ENCODE assay signal across 1 cellular context in the genomic region with DNA sequence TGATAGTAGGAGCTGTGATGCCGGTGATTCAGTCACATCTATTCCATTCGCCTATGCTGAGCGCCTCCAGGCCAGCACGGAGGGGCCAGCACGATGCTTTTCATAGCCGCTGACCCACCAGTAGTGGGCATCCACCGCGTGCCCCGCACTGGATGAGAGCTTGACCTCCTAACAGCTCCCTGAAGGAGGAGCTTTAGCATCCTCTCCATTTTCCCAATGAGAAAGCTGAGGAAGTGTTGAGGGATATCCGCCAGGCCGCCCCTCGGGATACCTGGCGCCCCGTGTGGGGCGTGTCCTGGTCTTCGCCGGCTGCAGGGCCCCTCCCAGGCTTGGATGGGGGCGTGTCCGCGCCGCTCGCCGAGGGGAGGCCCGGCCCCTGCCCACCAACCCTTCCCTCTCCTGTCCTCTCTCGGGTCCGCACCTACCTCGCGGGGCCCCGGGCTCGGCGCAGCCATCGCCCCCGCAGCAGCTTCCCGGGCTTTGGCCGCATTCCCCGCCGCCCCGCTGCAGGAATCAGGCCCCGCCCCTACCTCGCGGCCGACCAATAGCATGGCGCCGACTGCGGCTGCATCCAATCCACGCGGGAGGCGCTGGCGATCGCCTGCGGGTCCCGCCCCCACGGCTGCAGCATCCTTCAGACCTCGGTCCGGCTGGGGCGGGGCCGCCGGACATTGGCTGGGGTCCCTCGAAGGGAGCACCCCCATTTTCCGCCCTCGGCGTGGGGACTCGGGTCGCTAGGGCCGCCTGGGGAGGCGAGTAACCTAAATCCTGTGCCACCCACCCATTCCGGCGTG.
A peak's percentile ranks its signal among the peaks of the same experiment; 100 is the strongest.
TF ChIP-seq lines count a peak whose summit lies in the region.

A gene with protein sequence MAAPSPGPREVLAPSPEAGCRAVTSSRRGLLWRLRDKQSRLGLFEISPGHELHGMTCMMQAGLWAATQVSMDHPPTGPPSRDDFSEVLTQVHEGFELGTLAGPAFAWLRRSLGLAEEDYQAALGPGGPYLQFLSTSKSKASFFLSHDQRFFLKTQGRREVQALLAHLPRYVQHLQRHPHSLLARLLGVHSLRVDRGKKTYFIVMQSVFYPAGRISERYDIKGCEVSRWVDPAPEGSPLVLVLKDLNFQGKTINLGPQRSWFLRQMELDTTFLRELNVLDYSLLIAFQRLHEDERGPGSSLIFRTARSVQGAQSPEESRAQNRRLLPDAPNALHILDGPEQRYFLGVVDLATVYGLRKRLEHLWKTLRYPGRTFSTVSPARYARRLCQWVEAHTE (minus strand): TSS at position 480 of the 794 bp plus-strand sequence. CDS start 25 bp downstream, at position 455.

TF ChIP-seq in K562, 482 proteins besides CTCF, POLR2A, EP300 and RAD21 (continued from another document and continues in another):
- TF ChIP-seq, protein P1, sequence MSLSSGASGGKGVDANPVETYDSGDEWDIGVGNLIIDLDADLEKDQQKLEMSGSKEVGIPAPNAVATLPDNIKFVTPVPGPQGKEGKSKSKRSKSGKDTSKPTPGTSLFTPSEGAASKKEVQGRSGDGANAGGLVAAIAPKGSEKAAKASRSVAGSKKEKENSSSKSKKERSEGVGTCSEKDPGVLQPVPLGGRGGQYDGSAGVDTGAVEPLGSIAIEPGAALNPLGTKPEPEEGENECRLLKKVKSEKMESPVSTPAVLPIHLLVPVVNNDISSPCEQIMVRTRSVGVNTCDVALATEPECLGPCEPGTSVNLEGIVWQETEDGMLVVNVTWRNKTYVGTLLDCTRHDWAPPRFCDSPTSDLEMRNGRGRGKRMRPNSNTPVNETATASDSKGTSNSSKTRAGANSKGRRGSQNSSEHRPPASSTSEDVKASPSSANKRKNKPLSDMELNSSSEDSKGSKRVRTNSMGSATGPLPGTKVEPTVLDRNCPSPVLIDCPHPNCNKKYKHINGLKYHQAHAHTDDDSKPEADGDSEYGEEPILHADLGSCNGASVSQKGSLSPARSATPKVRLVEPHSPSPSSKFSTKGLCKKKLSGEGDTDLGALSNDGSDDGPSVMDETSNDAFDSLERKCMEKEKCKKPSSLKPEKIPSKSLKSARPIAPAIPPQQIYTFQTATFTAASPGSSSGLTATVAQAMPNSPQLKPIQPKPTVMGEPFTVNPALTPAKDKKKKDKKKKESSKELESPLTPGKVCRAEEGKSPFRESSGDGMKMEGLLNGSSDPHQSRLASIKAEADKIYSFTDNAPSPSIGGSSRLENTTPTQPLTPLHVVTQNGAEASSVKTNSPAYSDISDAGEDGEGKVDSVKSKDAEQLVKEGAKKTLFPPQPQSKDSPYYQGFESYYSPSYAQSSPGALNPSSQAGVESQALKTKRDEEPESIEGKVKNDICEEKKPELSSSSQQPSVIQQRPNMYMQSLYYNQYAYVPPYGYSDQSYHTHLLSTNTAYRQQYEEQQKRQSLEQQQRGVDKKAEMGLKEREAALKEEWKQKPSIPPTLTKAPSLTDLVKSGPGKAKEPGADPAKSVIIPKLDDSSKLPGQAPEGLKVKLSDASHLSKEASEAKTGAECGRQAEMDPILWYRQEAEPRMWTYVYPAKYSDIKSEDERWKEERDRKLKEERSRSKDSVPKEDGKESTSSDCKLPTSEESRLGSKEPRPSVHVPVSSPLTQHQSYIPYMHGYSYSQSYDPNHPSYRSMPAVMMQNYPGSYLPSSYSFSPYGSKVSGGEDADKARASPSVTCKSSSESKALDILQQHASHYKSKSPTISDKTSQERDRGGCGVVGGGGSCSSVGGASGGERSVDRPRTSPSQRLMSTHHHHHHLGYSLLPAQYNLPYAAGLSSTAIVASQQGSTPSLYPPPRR (CRISPR knock-in tag; IDR thresholded peaks at IDR 0.05; ENCODE audit: borderline replicate concordance) = no peak
- TF ChIP-seq TAL1 (IDR thresholded peaks at IDR 0.05) (no peak), NBN (IDR thresholded peaks at IDR 0.05; ENCODE audit: low read depth) (no peak), PCBP2 (IDR thresholded peaks at IDR 0.05; ENCODE audit: low read depth, low read length, poor library complexity, severe bottlenecking) (no peak), TEAD2 (tag; IDR thresholded peaks at IDR 0.05) (no peak), ZNF197 (CRISPR knock-in tag; IDR thresholded peaks at IDR 0.05; ENCODE audit: low read depth) (no peak), SOX6 (IDR thresholded peaks at IDR 0.05) (no peak), MIER1 (IDR thresholded peaks at IDR 0.05; ENCODE audit: low read depth) (no peak), SUPT5H (IDR thresholded peaks at IDR 0.05) (peak; percentile 70), DMBX1 (CRISPR knock-in tag; IDR thresholded peaks at IDR 0.05; ENCODE audit: borderline replicate concordance) (no peak), THRAP3 (IDR thresholded peaks at IDR 0.05; ENCODE audit: borderline replicate concordance) (no peak), NFRKB (IDR thresholded peaks at IDR 0.05; ENCODE audit: low read depth) (no peak), NFE2 (IDR thresholded peaks at IDR 0.05; ENCODE audit: low read depth) (no peak), CXXC5 (CRISPR knock-in tag; IDR thresholded peaks at IDR 0.05) (peak; percentile 61; the same call in 1 of the 2 replicates), L3MBTL2 (IDR thresholded peaks at IDR 0.05) (peak; percentile 61; the same call in 1 of the 2 replicates), MCM5 (IDR thresholded peaks at IDR 0.05; ENCODE audit: low read depth) (no peak), ZNF165 (CRISPR knock-in tag; IDR thresholded peaks at IDR 0.05; ENCODE audit: borderline replicate concordance) (no peak)
- TF ChIP-seq, protein P2, sequence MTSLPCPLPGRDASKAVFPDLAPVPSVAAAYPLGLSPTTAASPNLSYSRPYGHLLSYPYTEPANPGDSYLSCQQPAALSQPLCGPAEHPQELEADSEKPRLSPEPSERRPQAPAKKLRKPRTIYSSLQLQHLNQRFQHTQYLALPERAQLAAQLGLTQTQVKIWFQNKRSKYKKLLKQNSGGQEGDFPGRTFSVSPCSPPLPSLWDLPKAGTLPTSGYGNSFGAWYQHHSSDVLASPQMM (CRISPR knock-in tag; IDR thresholded peaks at IDR 0.05) = no peak
- TF ChIP-seq, protein P3, sequence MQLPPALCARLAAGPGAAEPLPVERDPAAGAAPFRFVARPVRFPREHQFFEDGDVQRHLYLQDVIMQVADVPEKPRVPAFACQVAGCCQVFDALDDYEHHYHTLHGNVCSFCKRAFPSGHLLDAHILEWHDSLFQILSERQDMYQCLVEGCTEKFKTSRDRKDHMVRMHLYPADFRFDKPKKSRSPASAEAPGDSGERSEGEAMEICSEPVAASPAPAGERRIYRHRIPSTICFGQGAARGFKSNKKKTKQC (CRISPR knock-in tag; IDR thresholded peaks at IDR 0.05) = no peak; the same call in 1 of the 2 replicates
- TF ChIP-seq, protein P4, sequence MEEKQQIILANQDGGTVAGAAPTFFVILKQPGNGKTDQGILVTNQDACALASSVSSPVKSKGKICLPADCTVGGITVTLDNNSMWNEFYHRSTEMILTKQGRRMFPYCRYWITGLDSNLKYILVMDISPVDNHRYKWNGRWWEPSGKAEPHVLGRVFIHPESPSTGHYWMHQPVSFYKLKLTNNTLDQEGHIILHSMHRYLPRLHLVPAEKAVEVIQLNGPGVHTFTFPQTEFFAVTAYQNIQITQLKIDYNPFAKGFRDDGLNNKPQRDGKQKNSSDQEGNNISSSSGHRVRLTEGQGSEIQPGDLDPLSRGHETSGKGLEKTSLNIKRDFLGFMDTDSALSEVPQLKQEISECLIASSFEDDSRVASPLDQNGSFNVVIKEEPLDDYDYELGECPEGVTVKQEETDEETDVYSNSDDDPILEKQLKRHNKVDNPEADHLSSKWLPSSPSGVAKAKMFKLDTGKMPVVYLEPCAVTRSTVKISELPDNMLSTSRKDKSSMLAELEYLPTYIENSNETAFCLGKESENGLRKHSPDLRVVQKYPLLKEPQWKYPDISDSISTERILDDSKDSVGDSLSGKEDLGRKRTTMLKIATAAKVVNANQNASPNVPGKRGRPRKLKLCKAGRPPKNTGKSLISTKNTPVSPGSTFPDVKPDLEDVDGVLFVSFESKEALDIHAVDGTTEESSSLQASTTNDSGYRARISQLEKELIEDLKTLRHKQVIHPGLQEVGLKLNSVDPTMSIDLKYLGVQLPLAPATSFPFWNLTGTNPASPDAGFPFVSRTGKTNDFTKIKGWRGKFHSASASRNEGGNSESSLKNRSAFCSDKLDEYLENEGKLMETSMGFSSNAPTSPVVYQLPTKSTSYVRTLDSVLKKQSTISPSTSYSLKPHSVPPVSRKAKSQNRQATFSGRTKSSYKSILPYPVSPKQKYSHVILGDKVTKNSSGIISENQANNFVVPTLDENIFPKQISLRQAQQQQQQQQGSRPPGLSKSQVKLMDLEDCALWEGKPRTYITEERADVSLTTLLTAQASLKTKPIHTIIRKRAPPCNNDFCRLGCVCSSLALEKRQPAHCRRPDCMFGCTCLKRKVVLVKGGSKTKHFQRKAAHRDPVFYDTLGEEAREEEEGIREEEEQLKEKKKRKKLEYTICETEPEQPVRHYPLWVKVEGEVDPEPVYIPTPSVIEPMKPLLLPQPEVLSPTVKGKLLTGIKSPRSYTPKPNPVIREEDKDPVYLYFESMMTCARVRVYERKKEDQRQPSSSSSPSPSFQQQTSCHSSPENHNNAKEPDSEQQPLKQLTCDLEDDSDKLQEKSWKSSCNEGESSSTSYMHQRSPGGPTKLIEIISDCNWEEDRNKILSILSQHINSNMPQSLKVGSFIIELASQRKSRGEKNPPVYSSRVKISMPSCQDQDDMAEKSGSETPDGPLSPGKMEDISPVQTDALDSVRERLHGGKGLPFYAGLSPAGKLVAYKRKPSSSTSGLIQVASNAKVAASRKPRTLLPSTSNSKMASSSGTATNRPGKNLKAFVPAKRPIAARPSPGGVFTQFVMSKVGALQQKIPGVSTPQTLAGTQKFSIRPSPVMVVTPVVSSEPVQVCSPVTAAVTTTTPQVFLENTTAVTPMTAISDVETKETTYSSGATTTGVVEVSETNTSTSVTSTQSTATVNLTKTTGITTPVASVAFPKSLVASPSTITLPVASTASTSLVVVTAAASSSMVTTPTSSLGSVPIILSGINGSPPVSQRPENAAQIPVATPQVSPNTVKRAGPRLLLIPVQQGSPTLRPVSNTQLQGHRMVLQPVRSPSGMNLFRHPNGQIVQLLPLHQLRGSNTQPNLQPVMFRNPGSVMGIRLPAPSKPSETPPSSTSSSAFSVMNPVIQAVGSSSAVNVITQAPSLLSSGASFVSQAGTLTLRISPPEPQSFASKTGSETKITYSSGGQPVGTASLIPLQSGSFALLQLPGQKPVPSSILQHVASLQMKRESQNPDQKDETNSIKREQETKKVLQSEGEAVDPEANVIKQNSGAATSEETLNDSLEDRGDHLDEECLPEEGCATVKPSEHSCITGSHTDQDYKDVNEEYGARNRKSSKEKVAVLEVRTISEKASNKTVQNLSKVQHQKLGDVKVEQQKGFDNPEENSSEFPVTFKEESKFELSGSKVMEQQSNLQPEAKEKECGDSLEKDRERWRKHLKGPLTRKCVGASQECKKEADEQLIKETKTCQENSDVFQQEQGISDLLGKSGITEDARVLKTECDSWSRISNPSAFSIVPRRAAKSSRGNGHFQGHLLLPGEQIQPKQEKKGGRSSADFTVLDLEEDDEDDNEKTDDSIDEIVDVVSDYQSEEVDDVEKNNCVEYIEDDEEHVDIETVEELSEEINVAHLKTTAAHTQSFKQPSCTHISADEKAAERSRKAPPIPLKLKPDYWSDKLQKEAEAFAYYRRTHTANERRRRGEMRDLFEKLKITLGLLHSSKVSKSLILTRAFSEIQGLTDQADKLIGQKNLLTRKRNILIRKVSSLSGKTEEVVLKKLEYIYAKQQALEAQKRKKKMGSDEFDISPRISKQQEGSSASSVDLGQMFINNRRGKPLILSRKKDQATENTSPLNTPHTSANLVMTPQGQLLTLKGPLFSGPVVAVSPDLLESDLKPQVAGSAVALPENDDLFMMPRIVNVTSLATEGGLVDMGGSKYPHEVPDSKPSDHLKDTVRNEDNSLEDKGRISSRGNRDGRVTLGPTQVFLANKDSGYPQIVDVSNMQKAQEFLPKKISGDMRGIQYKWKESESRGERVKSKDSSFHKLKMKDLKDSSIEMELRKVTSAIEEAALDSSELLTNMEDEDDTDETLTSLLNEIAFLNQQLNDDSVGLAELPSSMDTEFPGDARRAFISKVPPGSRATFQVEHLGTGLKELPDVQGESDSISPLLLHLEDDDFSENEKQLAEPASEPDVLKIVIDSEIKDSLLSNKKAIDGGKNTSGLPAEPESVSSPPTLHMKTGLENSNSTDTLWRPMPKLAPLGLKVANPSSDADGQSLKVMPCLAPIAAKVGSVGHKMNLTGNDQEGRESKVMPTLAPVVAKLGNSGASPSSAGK (IDR thresholded peaks at IDR 0.05) = no peak
- TF ChIP-seq, protein P5, sequence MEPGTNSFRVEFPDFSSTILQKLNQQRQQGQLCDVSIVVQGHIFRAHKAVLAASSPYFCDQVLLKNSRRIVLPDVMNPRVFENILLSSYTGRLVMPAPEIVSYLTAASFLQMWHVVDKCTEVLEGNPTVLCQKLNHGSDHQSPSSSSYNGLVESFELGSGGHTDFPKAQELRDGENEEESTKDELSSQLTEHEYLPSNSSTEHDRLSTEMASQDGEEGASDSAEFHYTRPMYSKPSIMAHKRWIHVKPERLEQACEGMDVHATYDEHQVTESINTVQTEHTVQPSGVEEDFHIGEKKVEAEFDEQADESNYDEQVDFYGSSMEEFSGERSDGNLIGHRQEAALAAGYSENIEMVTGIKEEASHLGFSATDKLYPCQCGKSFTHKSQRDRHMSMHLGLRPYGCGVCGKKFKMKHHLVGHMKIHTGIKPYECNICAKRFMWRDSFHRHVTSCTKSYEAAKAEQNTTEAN (CRISPR knock-in tag; IDR thresholded peaks at IDR 0.05) = no peak
- TF ChIP-seq, protein P6, sequence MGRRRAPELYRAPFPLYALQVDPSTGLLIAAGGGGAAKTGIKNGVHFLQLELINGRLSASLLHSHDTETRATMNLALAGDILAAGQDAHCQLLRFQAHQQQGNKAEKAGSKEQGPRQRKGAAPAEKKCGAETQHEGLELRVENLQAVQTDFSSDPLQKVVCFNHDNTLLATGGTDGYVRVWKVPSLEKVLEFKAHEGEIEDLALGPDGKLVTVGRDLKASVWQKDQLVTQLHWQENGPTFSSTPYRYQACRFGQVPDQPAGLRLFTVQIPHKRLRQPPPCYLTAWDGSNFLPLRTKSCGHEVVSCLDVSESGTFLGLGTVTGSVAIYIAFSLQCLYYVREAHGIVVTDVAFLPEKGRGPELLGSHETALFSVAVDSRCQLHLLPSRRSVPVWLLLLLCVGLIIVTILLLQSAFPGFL (CRISPR knock-in tag; IDR thresholded peaks at IDR 0.05) = no peak
- TF ChIP-seq, protein P7, sequence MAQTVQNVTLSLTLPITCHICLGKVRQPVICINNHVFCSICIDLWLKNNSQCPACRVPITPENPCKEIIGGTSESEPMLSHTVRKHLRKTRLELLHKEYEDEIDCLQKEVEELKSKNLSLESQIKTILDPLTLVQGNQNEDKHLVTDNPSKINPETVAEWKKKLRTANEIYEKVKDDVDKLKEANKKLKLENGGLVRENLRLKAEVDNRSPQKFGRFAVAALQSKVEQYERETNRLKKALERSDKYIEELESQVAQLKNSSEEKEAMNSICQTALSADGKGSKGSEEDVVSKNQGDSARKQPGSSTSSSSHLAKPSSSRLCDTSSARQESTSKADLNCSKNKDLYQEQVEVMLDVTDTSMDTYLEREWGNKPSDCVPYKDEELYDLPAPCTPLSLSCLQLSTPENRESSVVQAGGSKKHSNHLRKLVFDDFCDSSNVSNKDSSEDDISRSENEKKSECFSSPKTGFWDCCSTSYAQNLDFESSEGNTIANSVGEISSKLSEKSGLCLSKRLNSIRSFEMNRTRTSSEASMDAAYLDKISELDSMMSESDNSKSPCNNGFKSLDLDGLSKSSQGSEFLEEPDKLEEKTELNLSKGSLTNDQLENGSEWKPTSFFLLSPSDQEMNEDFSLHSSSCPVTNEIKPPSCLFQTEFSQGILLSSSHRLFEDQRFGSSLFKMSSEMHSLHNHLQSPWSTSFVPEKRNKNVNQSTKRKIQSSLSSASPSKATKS (CRISPR knock-in tag; IDR thresholded peaks at IDR 0.05) = no peak
- TF ChIP-seq, protein P8, sequence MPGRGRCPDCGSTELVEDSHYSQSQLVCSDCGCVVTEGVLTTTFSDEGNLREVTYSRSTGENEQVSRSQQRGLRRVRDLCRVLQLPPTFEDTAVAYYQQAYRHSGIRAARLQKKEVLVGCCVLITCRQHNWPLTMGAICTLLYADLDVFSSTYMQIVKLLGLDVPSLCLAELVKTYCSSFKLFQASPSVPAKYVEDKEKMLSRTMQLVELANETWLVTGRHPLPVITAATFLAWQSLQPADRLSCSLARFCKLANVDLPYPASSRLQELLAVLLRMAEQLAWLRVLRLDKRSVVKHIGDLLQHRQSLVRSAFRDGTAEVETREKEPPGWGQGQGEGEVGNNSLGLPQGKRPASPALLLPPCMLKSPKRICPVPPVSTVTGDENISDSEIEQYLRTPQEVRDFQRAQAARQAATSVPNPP (IDR thresholded peaks at IDR 0.05; ENCODE audit: borderline replicate concordance, insufficient read depth, insufficient read length) = no peak
